ENCODE assay signal across 19 cellular contexts in genomic region chr18:67402543-67402942, GRCh38.
DNase-seq lines count a peak whose midpoint lies in the region; ATAC-seq and TF ChIP-seq lines count a peak whose summit lies in the region.
"Had no signal": no experiment of that assay in that cellular context is flagged by ENCODE, and none has a peak within 500 bp of the region (broad histone marks: within the 10 kb centered on the region; RNA-seq: fewer than 3 reads in every experiment).

No MANE protein-coding gene starts in this region.

- peak overlapping the region; percentile 79 for H3K27ac ChIP-seq in brain microvascular endothelial cell
- H3K27ac ChIP-seq: vagina had no signal

- TF ChIP-seq CTCF in AG04449 (IDR thresholded peaks at IDR 0.05; ENCODE audit: insufficient read depth, low read length, missing control alignments): no peak
- TF ChIP-seq CTCF in brain microvascular endothelial cell (IDR thresholded peaks at IDR 0.05; ENCODE audit: low read depth, low read length, missing control alignments): no peak
- no peak for TF ChIP-seq CTCF in fibroblast of villous mesenchyme (IDR thresholded peaks at IDR 0.05; ENCODE audit: insufficient read depth, low read depth, low read length)

- DNase-seq in AG04449 (ENCODE audit: low read depth, low spot score): peak; percentile 31
- DNase-seq in HT1080 (ENCODE audit: low read depth): peak; percentile 40
- peak; percentile 74 for DNase-seq in brain microvascular endothelial cell
- DNase-seq in fibroblast of villous mesenchyme (ENCODE audit: low read depth): peak; percentile 37
- no peak for DNase-seq in central memory CD4-positive, alpha-beta T cell
- no peak for DNase-seq in NCI-H1092 treated with DMSO at 0.1 percent for 48 hours (lab: John Stamatoyannopoulos, UW)
- DNase-seq in activated CD4-positive, alpha-beta T cell treated with anti-CD3 and anti-CD28 coated beads, Interleukin-2, amount 10 ng/mL, durations not matched to agents 7 days and 5 days: no peak
- DNase-seq: activated CD4-positive, alpha-beta T cell treated with anti-CD3 and anti-CD28 coated beads, Interleukin-2, amount 10 ng/mL, durations not matched to agents 24 days and 14 days; activated gamma-delta T cell treated with Interleukin-2 at 50 U/mL for 16 hours; amygdala; DMS 273 treated with DMSO at 0.1 percent for 48 hours; KG1; NCI-H1048; NCI-H524; stimulated activated CD8-positive, alpha-beta memory T cell treated with anti-CD3 and anti-CD28 coated beads, Interleukin-4, amount 100 ng/mL, for 48 hours had no signal

- H3K36me3 ChIP-seq in brain microvascular endothelial cell (replicated peaks): no peaks in the 10 kb centered on the region
- H3K36me3 ChIP-seq: vagina had no signal

- in situ Hi-C loops in brain microvascular endothelial cell (cut with HindIII; ENCODE audit: low pct_ligation_motif_present, low sequenced_read_pairs): no loop called here

- ATAC-seq in GM21619 (IDR thresholded peaks at IDR 0.05; ENCODE audit: unreplicated experiment): no peak
- ATAC-seq: left lobe of liver, Right ventricle myocardium inferior had no signal

- H3K4me3 Mint-ChIP-seq in activated CD4-positive, alpha-beta T cell treated with anti-CD3 and anti-CD28 coated beads, Interleukin-2, amount 10 ng/mL, durations not matched to agents 7 days and 5 days: no peak overlapping the region
- H3K4me3 Mint-ChIP-seq: activated CD4-positive, alpha-beta T cell treated with anti-CD3 and anti-CD28 coated beads, Interleukin-2, amount 10 ng/mL, durations not matched to agents 24 days and 14 days had no signal

- H3K27ac Mint-ChIP-seq in activated CD4-positive, alpha-beta T cell treated with anti-CD3 and anti-CD28 coated beads, Interleukin-2, amount 10 ng/mL, durations not matched to agents 7 days and 5 days: no peak overlapping the region
- H3K27ac Mint-ChIP-seq: activated CD4-positive, alpha-beta T cell treated with anti-CD3 and anti-CD28 coated beads, Interleukin-2, amount 10 ng/mL, durations not matched to agents 24 days and 14 days had no signal

- CTCF ChIA-PET in AG04449 (lab: Yijun Ruan, JAX): no interaction called here
- CTCF ChIA-PET in activated CD4-positive, alpha-beta T cell treated with anti-CD3 and anti-CD28 coated beads, Interleukin-2, amount 10 ng/mL, durations not matched to agents 7 days and 5 days (lab: Charles Lee): no interaction called here

- H3K4me3 ChIP-seq in AG04449 (ENCODE audit: low read depth, low read length) (no peak overlapping the region), brain microvascular endothelial cell (ENCODE audit: low read depth, low read length) (no peak overlapping the region), fibroblast of villous mesenchyme (ENCODE audit: low read depth, low read length) (no peak overlapping the region)
- H3K4me3 ChIP-seq: vagina had no signal

- H3K9me3 Mint-ChIP-seq in activated CD4-positive, alpha-beta T cell treated with anti-CD3 and anti-CD28 coated beads, Interleukin-2, amount 10 ng/mL, durations not matched to agents 7 days and 5 days: no peaks in the 10 kb centered on the region
- H3K9me3 Mint-ChIP-seq: activated CD4-positive, alpha-beta T cell treated with anti-CD3 and anti-CD28 coated beads, Interleukin-2, amount 10 ng/mL, durations not matched to agents 24 days and 14 days had no signal

- H3K36me3 Mint-ChIP-seq in activated CD4-positive, alpha-beta T cell treated with anti-CD3 and anti-CD28 coated beads, Interleukin-2, amount 10 ng/mL, durations not matched to agents 7 days and 5 days (ENCODE audit: low read depth): no peaks in the 10 kb centered on the region

- H3K27me3 ChIP-seq in brain microvascular endothelial cell (replicated peaks): no peaks in the 10 kb centered on the region
- H3K27me3 ChIP-seq: vagina had no signal

- POLR2A ChIA-PET in AG04449 (lab: Yijun Ruan, JAX): no interaction called here
- POLR2A ChIA-PET in activated CD4-positive, alpha-beta T cell treated with anti-CD3 and anti-CD28 coated beads, Interleukin-2, amount 10 ng/mL, durations not matched to agents 7 days and 5 days (lab: Charles Lee): no interaction called here

- H3K4me1 Mint-ChIP-seq in activated CD4-positive, alpha-beta T cell treated with anti-CD3 and anti-CD28 coated beads, Interleukin-2, amount 10 ng/mL, durations not matched to agents 7 days and 5 days: no peaks in the 10 kb centered on the region
- H3K4me1 Mint-ChIP-seq: activated CD4-positive, alpha-beta T cell treated with anti-CD3 and anti-CD28 coated beads, Interleukin-2, amount 10 ng/mL, durations not matched to agents 24 days and 14 days had no signal

- H3K27me3 Mint-ChIP-seq in activated CD4-positive, alpha-beta T cell treated with anti-CD3 and anti-CD28 coated beads, Interleukin-2, amount 10 ng/mL, durations not matched to agents 7 days and 5 days: no peaks in the 10 kb centered on the region

Comparison
In these comparisons a context has a peak if more than half of its experiments do, and no peak if none do; other contexts are left out.
1. DNase-seq: peak in AG04449 (single experiment), HT1080 (single experiment), brain microvascular endothelial cell (single experiment) and fibroblast of villous mesenchyme (single experiment); none in central memory CD4-positive, alpha-beta T cell (single experiment), NCI-H1092 treated with DMSO at 0.1 percent for 48 hours (single experiment) and activated CD4-positive, alpha-beta T cell treated with anti-CD3 and anti-CD28 coated beads, Interleukin-2, amount 10 ng/mL, durations not matched to agents 7 days and 5 days (single experiment).